In genomic region chr10:18233775-18234174, GRCh38 we compare ENCODE assay signal across 11 cellular contexts.
DNase-seq lines count a peak whose midpoint lies in the region; ATAC-seq and TF ChIP-seq lines count a peak whose summit lies in the region.
"Had no signal": no experiment of that assay in that cellular context is flagged by ENCODE, and none has a peak within 500 bp of the region (broad histone marks: within the 10 kb centered on the region; RNA-seq: fewer than 3 reads in every experiment).

No MANE protein-coding gene starts in this region.

- H3K9me3 ChIP-seq in BE2C (no peaks in the 10 kb centered on the region), colonic mucosa (no peaks in the 10 kb centered on the region)

- H3K4me1 Mint-ChIP-seq in activated T-cell treated with anti-CD3 and anti-CD28 coated beads, Interleukin-2, amount 50 U/mL, for 24 hours (ENCODE audit: low read depth): no peaks in the 10 kb centered on the region

- H3K9ac ChIP-seq in colonic mucosa (ENCODE audit: low read depth in 2 of 2, low read length in 2 of 2): no peak overlapping the region
- H3K9ac ChIP-seq: parathyroid adenoma had no signal

- no peaks in the 10 kb centered on the region for H3K4me1 ChIP-seq in BE2C
- no peaks in the 10 kb centered on the region for H3K4me1 ChIP-seq in colonic mucosa
- H3K4me1 ChIP-seq: parathyroid adenoma had no signal

- no peak overlapping the region for H3K27ac ChIP-seq in colonic mucosa
- H3K27ac ChIP-seq: parathyroid adenoma had no signal

- ATAC-seq in left colon: peak; percentile 56
- ATAC-seq in GM18519 (IDR thresholded peaks at IDR 0.05; ENCODE audit: low FRiP score, unreplicated experiment): no peak
- ATAC-seq: activated naive CD4-positive, alpha-beta T cell treated with anti-CD3 and anti-CD28 coated beads, Interleukin-2, amount 50 U/mL, for 72 hours had no signal

- TF ChIP-seq CTCF in BE2C (IDR thresholded peaks at IDR 0.05; ENCODE audit: low read depth, low read length) (peak; percentile 49), LNCaP clone FGC (IDR thresholded peaks at IDR 0.05; ENCODE audit: control insufficient read depth, extremely low read depth, insufficient read depth) (peak; percentile 63), colonic mucosa (IDR thresholded peaks at IDR 0.05) (peak; percentile 19)

- H3K4me3 ChIP-seq in BE2C (ENCODE audit: low read depth, low read length) (no peak overlapping the region), LNCaP clone FGC (ENCODE audit: low read depth, low read length) (no peak overlapping the region), colonic mucosa (no peak overlapping the region)

- H3K27ac Mint-ChIP-seq in activated T-cell treated with anti-CD3 and anti-CD28 coated beads, Interleukin-2, amount 50 U/mL, for 24 hours: no peak overlapping the region
- H3K27ac Mint-ChIP-seq: activated naive CD4-positive, alpha-beta T cell treated with anti-CD3 and anti-CD28 coated beads, Interleukin-2, amount 50 U/mL, for 72 hours had no signal

- H3K27me3 Mint-ChIP-seq in activated T-cell treated with anti-CD3 and anti-CD28 coated beads, Interleukin-2, amount 50 U/mL, for 24 hours: peaks cover 10% of the 10 kb centered on the region

- no peak overlapping the region for H3K4me3 Mint-ChIP-seq in activated T-cell treated with anti-CD3 and anti-CD28 coated beads, Interleukin-2, amount 50 U/mL, for 24 hours

- H3K36me3 ChIP-seq in BE2C (no peaks in the 10 kb centered on the region), colonic mucosa (no peaks in the 10 kb centered on the region)

- DNase-seq in BE2C: peak; percentile 39
- DNase-seq in LNCaP clone FGC (ENCODE audit: low read depth): peak; percentile 70
- no peak for DNase-seq in colonic mucosa
- peak; percentile 16 to 37 for DNase-seq in left colon
- DNase-seq in NCI-H526 treated with DMSO at 0.1 percent for 48 hours (lab: John Stamatoyannopoulos, UW): no peak
- DNase-seq in activated T-cell treated with anti-CD3 and anti-CD28 coated beads, Interleukin-2, amount 50 U/mL, for 24 hours: no peak
- no peak for DNase-seq in cerebellum (ENCODE audit: low spot score)
- DNase-seq: NCI-H2171 had no signal

- intact Hi-C loops in colonic mucosa (cut with DNase I) (no loop called here), left colon (cut with DNase I, micrococcal nuclease) (no loop called here)

- no peaks in the 10 kb centered on the region for H3K9me3 Mint-ChIP-seq in activated T-cell treated with anti-CD3 and anti-CD28 coated beads, Interleukin-2, amount 50 U/mL, for 24 hours
- H3K9me3 Mint-ChIP-seq: activated naive CD4-positive, alpha-beta T cell treated with anti-CD3 and anti-CD28 coated beads, Interleukin-2, amount 50 U/mL, for 72 hours had no signal

- H3K36me3 Mint-ChIP-seq in activated T-cell treated with anti-CD3 and anti-CD28 coated beads, Interleukin-2, amount 50 U/mL, for 24 hours (ENCODE audit: low read depth): no peaks in the 10 kb centered on the region
- H3K36me3 Mint-ChIP-seq: activated naive CD4-positive, alpha-beta T cell treated with anti-CD3 and anti-CD28 coated beads, Interleukin-2, amount 50 U/mL, for 72 hours had no signal

- H3K27me3 ChIP-seq in BE2C (no peaks in the 10 kb centered on the region), colonic mucosa (no peaks in the 10 kb centered on the region)

Comparison
In these comparisons a context has a peak if more than half of its experiments do, and no peak if none do; other contexts are left out.
1. DNase-seq: peak in BE2C (single experiment), LNCaP clone FGC (single experiment) and left colon (2 of 2); none in colonic mucosa (single experiment), NCI-H526 treated with DMSO at 0.1 percent for 48 hours (single experiment), activated T-cell treated with anti-CD3 and anti-CD28 coated beads, Interleukin-2, amount 50 U/mL, for 24 hours (single experiment) and cerebellum (single experiment).
2. Peak in every context shown above with its lines, with median percentiles within 50 percentile points of each other: CTCF ChIP-seq.